8 cellular contexts compared by ENCODE assay signal in genomic region chr12:119902084-119902509, GRCh38. TPM values are rescaled to one million over a fixed set of nuclear protein-coding genes. Genes with fewer than 3 reads are reported as not detected.
A peak's percentile ranks its signal among the peaks of the same experiment; 100 is the strongest.
DNase-seq lines count a peak whose midpoint lies in the region; ATAC-seq and TF ChIP-seq lines count a peak whose summit lies in the region.

No MANE protein-coding gene starts in this region.

- ATAC-seq in GM21529 (IDR thresholded peaks at IDR 0.05; ENCODE audit: unreplicated experiment) (peak; percentile 82), gastroesophageal sphincter (no peak)

- no peak for TF ChIP-seq EP300 in gastroesophageal sphincter (IDR thresholded peaks at IDR 0.05)

- H3K27ac ChIP-seq in SJSA1 (no peak overlapping the region), gastroesophageal sphincter (no peak overlapping the region), vagina (no peak overlapping the region)

- no peaks in the 10 kb centered on the region for H3K9me3 ChIP-seq in SJSA1 (replicated peaks)
- no peaks in the 10 kb centered on the region for H3K9me3 ChIP-seq in gastroesophageal sphincter
- H3K9me3 ChIP-seq in vagina = no peaks in the 10 kb centered on the region

- DNase-seq in CMK (ENCODE audit: low read depth) (peak; percentile 25), NAMALWA (ENCODE audit: low spot score) (peak; percentile 84), SJSA1 (ENCODE audit: low read depth in 1 of 2, low spot score in 2 of 2) (peak; percentile 53 to 60), posterior vena cava (ENCODE audit: low spot score) (peak; percentile 82), vagina (ENCODE audit: extremely low spot score in 2 of 2) (no peak)
- DNase-seq in activated effector memory CD4-positive, alpha-beta T cell treated with Interleukin-2 at 50 U/mL for 16 hours = peak; percentile 59

- intact Hi-C loops in posterior vena cava (cut with DNase I) = no loop called here
- intact Hi-C loops in vagina (cut with DNase I) = no loop called here

- H3K27me3 ChIP-seq in SJSA1 (replicated peaks) (no peaks in the 10 kb centered on the region), gastroesophageal sphincter (peaks cover 10% of the 10 kb centered on the region), vagina (no peaks in the 10 kb centered on the region)

- TF ChIP-seq POLR2A in gastroesophageal sphincter (IDR thresholded peaks at IDR 0.05) (no peak), vagina (IDR thresholded peaks at IDR 0.05) (no peak)

- WGBS in gastroesophageal sphincter (ENCODE audit: low coverage in 1 of 2), 2 donors = 0 to 6% methylated on average over 3 to 5 of the region's 5 CpGs

- TF ChIP-seq CTCF in gastroesophageal sphincter (IDR thresholded peaks at IDR 0.05) (peak; percentile 37 to 76 (median 44)), vagina (IDR thresholded peaks at IDR 0.05) (peak; percentile 8 to 39 (median 32))

- H3K4me3 ChIP-seq in SJSA1 (no peak overlapping the region), gastroesophageal sphincter (no peak overlapping the region), vagina (no peak overlapping the region)

- H3K4me1 ChIP-seq in SJSA1 (replicated peaks) (no peaks in the 10 kb centered on the region), gastroesophageal sphincter (no peaks in the 10 kb centered on the region), vagina (no peaks in the 10 kb centered on the region)

- H3K36me3 ChIP-seq in SJSA1 = no peaks in the 10 kb centered on the region
- no peaks in the 10 kb centered on the region for H3K36me3 ChIP-seq in gastroesophageal sphincter
- H3K36me3 ChIP-seq in vagina = no peaks in the 10 kb centered on the region

RNA-seq across cellular contexts. Expression of gene CIT, which starts 25.0 kb away (rescaled TPM):
- total RNA-seq in SJSA1 (2014; rRNA removed; shearing (Covaris generic)) = 21.1 and 33.7 TPM in 2 replicates
- 1 to 10 TPM; 3.8 to 9.7 (median 6.6) TPM for total RNA-seq in gastroesophageal sphincter
- 1 to 10 TPM; 2.7 to 4.6 TPM for total RNA-seq in posterior vena cava
- 20.6 TPM for total RNA-seq in vagina

Comparison
In these comparisons a context has a peak if more than half of its experiments do, and no peak if none do; other contexts are left out.
1. DNase-seq: peak in CMK (single experiment), NAMALWA (single experiment), SJSA1 (2 of 2), activated effector memory CD4-positive, alpha-beta T cell treated with Interleukin-2 at 50 U/mL for 16 hours (single experiment) and posterior vena cava (single experiment); none in vagina (0 of 2).